8 cellular contexts compared by ENCODE assay signal in the genomic region with DNA sequence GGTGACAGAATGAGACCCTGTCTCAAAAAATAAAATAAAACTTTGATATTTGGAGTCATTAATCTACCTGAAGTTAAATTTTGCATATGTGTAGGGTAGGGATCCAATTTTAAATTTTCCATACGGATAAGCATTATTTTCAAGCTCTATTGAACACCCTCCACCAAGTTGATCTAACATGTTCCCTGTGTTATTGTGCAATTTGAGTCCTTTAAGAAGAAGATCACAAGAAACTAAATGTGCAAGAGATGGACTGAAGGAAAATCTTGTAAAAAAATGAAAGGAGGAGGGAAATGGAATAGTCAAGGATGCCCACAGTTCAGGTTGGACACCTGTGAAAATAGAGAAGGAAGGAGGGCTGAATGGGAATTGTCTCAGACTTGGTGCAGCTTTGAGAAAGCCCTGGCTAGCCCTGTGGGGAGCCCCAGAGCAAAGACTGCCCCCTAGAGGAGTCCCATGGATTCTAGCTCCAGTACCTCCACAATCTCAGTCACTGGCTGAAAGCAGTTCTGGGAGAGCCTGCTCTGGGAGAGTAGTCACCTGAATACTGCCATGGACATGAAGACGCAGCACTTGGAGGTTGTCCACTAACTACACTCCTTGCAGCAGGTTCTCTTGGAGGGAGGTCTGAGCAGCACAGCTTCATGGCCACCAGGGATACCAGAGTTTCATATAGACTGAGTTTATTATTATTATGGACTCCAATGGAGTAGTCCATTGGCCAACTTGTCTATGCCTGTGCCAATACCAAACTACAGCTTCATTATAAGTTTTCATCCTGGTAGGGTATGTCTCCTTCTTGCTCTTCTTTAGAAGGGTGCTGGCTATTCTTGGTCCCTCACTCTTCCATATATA. TPM values are rescaled to one million over a fixed set of nuclear protein-coding genes. Genes with fewer than 3 reads are reported as not detected.
DNase-seq lines count a peak whose midpoint lies in the region; ATAC-seq, FAIRE-seq and TF ChIP-seq lines count a peak whose summit lies in the region.

No MANE protein-coding gene starts in this region.

- no peak overlapping the region for H3K27ac ChIP-seq in kidney (ENCODE audit: low read depth in 2 of 2, low read length in 2 of 2)

- no peak overlapping the region for H3K9ac ChIP-seq in kidney (ENCODE audit: low read length in 2 of 2)

- H3K27me3 ChIP-seq in GM06990 (replicated peaks; ENCODE audit: control insufficient read depth, insufficient read depth, low read length): no peaks in the 10 kb centered on the region

- no peak for FAIRE-seq in kidney (lab: Jason Lieb, UNC)

- intact Hi-C loops in kidney (cut with DNase I): no loop called here

- H3K4me3 ChIP-seq in GM06990 (replicated peaks; ENCODE audit: low read depth, low read length): no peak overlapping the region
- no peak overlapping the region for H3K4me3 ChIP-seq in kidney (ENCODE audit: low read length in 2 of 2)

- peaks cover 3% of the 10 kb centered on the region in 2 donors for H3K4me1 ChIP-seq in kidney (ENCODE audit: control insufficient read depth in 1 of 2, insufficient read depth in 1 of 2, low read depth in 1 of 2, low read length in 2 of 2)

- TF ChIP-seq CTCF in GM06990 (IDR thresholded peaks at IDR 0.05; ENCODE audit: insufficient read depth, low read length, poor library complexity, severe bottlenecking) (peak; percentile 82), kidney (IDR thresholded peaks at IDR 0.05; ENCODE audit: borderline replicate concordance, extremely low read depth, insufficient read depth) (peak; percentile 27)

- DNase-seq in GM06990 (ENCODE audit: extremely low read depth, insufficient read length) (no peak), KBM-7 (peak; percentile 66), kidney (no peak), NCI-H2081 treated with DMSO at 0.1 percent for 48 hours (lab: John Stamatoyannopoulos, UW) (no peak)
- peak; percentile 62 for DNase-seq in activated CD8-positive, alpha-beta memory T cell treated with anti-CD3 and anti-CD28 coated beads for 24 hours

- H3K9me3 ChIP-seq in kidney (ENCODE audit: control insufficient read depth in 1 of 2, low read length in 2 of 2): no peaks in the 10 kb centered on the region

- in situ Hi-C loops in KBM-7 (cut with MboI; ENCODE audit: low pct_unique_long_range_greater_than_20kb, low sequenced_read_pairs): no loop called here

- H3K36me3 ChIP-seq in GM06990 (ENCODE audit: control insufficient read depth, insufficient read depth, low read length) (no peaks in the 10 kb centered on the region), kidney (ENCODE audit: control insufficient read depth in 1 of 2, insufficient read depth in 2 of 2, low read length in 2 of 2) (no peaks in the 10 kb centered on the region)

- no peak for ATAC-seq in GM21576 (IDR thresholded peaks at IDR 0.05; ENCODE audit: unreplicated experiment)
- no peak for ATAC-seq in GM18498 (IDR thresholded peaks at IDR 0.05; ENCODE audit: unreplicated experiment)
- no peak for ATAC-seq in GM18517 (IDR thresholded peaks at IDR 0.05; ENCODE audit: unreplicated experiment)

RNA-seq across cellular contexts. Expression of gene TIAL1, which starts 5.7 kb away (rescaled TPM):
- total RNA-seq in kidney: 88.8 TPM
- 46.7 TPM for polyA plus RNA-seq in kidney (ENCODE audit: insufficient read depth, low read depth, low replicate concordance)

RNA-seq across cellular contexts. Expression of gene BAG3, which starts 48.7 kb away (rescaled TPM):
- 42.0 TPM for total RNA-seq in kidney
- 54.9 TPM for polyA plus RNA-seq in kidney (ENCODE audit: insufficient read depth, low read depth, low replicate concordance)

RNA-seq across cellular contexts. Expression of gene RGS10, which starts 59.9 kb away (rescaled TPM):
- total RNA-seq in kidney: 19.9 TPM
- polyA plus RNA-seq in kidney (ENCODE audit: insufficient read depth, low read depth, low replicate concordance): 25.4 TPM

Comparison
In these comparisons a context has a peak if more than half of its experiments do, and no peak if none do; other contexts are left out.
1. DNase-seq: peak in KBM-7 (single experiment) and activated CD8-positive, alpha-beta memory T cell treated with anti-CD3 and anti-CD28 coated beads for 24 hours (single experiment); none in GM06990 (single experiment), kidney (single experiment) and NCI-H2081 treated with DMSO at 0.1 percent for 48 hours (single experiment).